7 cellular contexts compared by ENCODE assay signal in genomic region chr6:27605401-27606342, GRCh38.
DNase-seq lines count a peak whose midpoint lies in the region; ATAC-seq and TF ChIP-seq lines count a peak whose summit lies in the region.

No MANE protein-coding gene starts in this region.

- peak; percentile 52 for DNase-seq in GM10248 (ENCODE audit: extremely low spot score)
- peak; percentile 62 for DNase-seq in amniotic epithelial cell (ENCODE audit: low read depth)
- DNase-seq in myocyte (ENCODE audit: low read depth), result peak; percentile 39
- no peak for DNase-seq in occipital lobe (lab: John Stamatoyannopoulos, UW)

- POLR2A ChIA-PET in GM10248 (lab: Yijun Ruan, JAX), result interaction anchor here (0.5 kb wide), 1 partner anchor 192 kb away, joined by 4 read pairs; no protein-coding TSS in a partner anchor

- peak overlapping the region; percentile 14 for H3K9ac ChIP-seq in HUES48 (ENCODE audit: low read depth, low read length)

- CTCF ChIA-PET in GM10248 (lab: Yijun Ruan, JAX), result interaction anchor here (0.9 to 1.9 kb wide), 5 partner anchors 12 to 451 kb away, joined by 3 to 9 read pairs (median 4); no protein-coding TSS in a partner anchor

- no peaks in the 10 kb centered on the region for H3K36me3 ChIP-seq in HUES48 (ENCODE audit: control insufficient read depth, insufficient read depth, low read length)

- no peaks in the 10 kb centered on the region for H3K9me3 ChIP-seq in HUES48 (ENCODE audit: control insufficient read depth, insufficient read depth, low read length)

- TF ChIP-seq CTCF in GM10248 (IDR thresholded peaks at IDR 0.05; ENCODE audit: control extremely low read depth, extremely low read depth, low read depth, missing control alignments), result no peak

- H3K27ac ChIP-seq in HUES48 (ENCODE audit: low read depth, low read length), result no peak overlapping the region

- H3K4me3 ChIP-seq in HUES48 (ENCODE audit: low read depth, low read length), result peak overlapping the region; percentile 85

- H3K27me3 ChIP-seq in HUES48 (ENCODE audit: control insufficient read depth, insufficient read depth, low read length), result no peaks in the 10 kb centered on the region

- ATAC-seq in HG02981 (IDR thresholded peaks at IDR 0.05; ENCODE audit: unreplicated experiment), result no peak
- ATAC-seq in GM19035 (IDR thresholded peaks at IDR 0.05; ENCODE audit: unreplicated experiment), result no peak

- H3K4me1 ChIP-seq in HUES48 (ENCODE audit: control insufficient read depth, insufficient read depth, low read length), result peaks cover 3% of the 10 kb centered on the region; the same call in 1 of the 2 replicates
